19 cellular contexts compared by ENCODE assay signal in the genomic region with DNA sequence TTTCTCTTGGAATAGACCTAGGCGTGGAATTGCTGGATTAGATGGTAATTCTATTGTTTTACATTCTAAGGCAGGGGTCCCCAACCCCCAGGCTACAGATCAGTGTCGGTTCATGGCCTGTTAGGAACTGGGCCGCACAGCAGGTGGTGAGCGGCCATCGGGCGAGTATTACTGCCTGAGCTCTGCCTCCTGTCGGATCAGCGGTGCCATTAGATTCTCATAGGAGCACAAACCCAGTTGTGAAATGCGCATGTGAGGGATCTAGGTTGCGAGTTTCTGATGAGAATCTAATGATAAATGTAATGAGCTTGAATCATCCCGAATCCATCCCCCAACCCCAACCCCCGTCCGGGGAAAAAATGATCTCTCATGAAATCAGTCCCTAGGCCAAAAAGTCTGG. TPM values are rescaled to one million over a fixed set of nuclear protein-coding genes. Genes with fewer than 3 reads are reported as not detected.
DNase-seq lines count a peak whose midpoint lies in the region; ATAC-seq, FAIRE-seq and TF ChIP-seq lines count a peak whose summit lies in the region.
"Had no signal": no experiment of that assay in that cellular context is flagged by ENCODE, and none has a peak within 500 bp of the region (broad histone marks: within the 10 kb centered on the region; RNA-seq: fewer than 3 reads in every experiment).

No MANE protein-coding gene starts in this region.

- H3K4me1 ChIP-seq in Karpas-422 (ENCODE audit: low read length) (peaks cover 67% of the 10 kb centered on the region), GM12878 (ENCODE audit: control insufficient read depth, insufficient read depth, low read length) (peaks cover 55% of the 10 kb centered on the region), osteoblast (ENCODE audit: insufficient read depth, low read length) (peaks cover 27% of the 10 kb centered on the region)

- TF ChIP-seq RAD21 in GM12878 (IDR thresholded peaks at IDR 0.05; ENCODE audit: insufficient read depth, low read depth, low read length): no peak

- peaks cover 2% of the 10 kb centered on the region for H3K9me3 Mint-ChIP-seq in activated T-cell treated with anti-CD3 and anti-CD28 coated beads, Interleukin-2, amount 50 U/mL, for 24 hours
- H3K9me3 Mint-ChIP-seq: nephron progenitor cell had no signal

- intact Hi-C loops in GM12878 (cut with micrococcal nuclease; ENCODE audit: unreplicated experiment): no loop called here

- H3K36me3 ChIP-seq in Karpas-422 (ENCODE audit: insufficient read depth, low read length) (peaks cover 5% of the 10 kb centered on the region; the same call in 1 of the 2 replicates), GM12878 (ENCODE audit: control insufficient read depth in 2 of 2, insufficient read depth in 2 of 2, low read length in 1 of 2) (peaks cover 4 to 5% of the 10 kb centered on the region in 2 experiments), osteoblast (ENCODE audit: insufficient read depth, low read length) (peaks cover 4% of the 10 kb centered on the region)

- peaks cover 86% of the 10 kb centered on the region for H3K4me1 Mint-ChIP-seq in activated T-cell treated with anti-CD3 and anti-CD28 coated beads, Interleukin-2, amount 50 U/mL, for 24 hours (ENCODE audit: low read depth)
- H3K4me1 Mint-ChIP-seq: nephron progenitor cell had no signal

- WGBS in GM12878 (ENCODE audit: insufficient coverage, insufficient replicate concordance, low lambda C conversion rate, missing lambda C conversion rate): 95% methylated on average over 13 of the region's 13 CpGs

- TF ChIP-seq EP300 in GM12878 (IDR thresholded peaks at IDR 0.05; ENCODE audit: borderline replicate concordance in 1 of 2, control insufficient read depth in 1 of 2, low read depth in 2 of 2, low read length in 2 of 2): no peak

- SMC1A ChIA-PET in GM12878 (lab: Charles Lee; ENCODE audit: uncharacterized antibody, unreplicated experiment): interaction anchor here (1.5 to 20.8 kb wide), 7 partner anchors 13 to 38 kb away, joined by 6 to 604 read pairs (median 8); a partner anchor contains a TSS

- TF ChIP-seq POLR2A in GM12878 (IDR thresholded peaks at IDR 0.05; ENCODE audit: low read depth, low read length): no peak

- H3K9ac ChIP-seq in Karpas-422 (ENCODE audit: low read length) (no peak overlapping the region), GM12878 (ENCODE audit: control insufficient read depth, insufficient read depth, low read length) (no peak overlapping the region)
- H3K9ac ChIP-seq: KMS-11 had no signal

- CTCF ChIA-PET in GM12878 (lab: Yijun Ruan, JAX): interaction anchor here (1.1 to 4.8 kb wide), 7 partner anchors 8 to 47 kb away, joined by 4 to 21 read pairs (median 5); no protein-coding TSS in a partner anchor

- H3K79me2 ChIP-seq in Karpas-422 (ENCODE audit: low read length) (peaks cover 66% of the 10 kb centered on the region), GM12878 (ENCODE audit: control insufficient read depth, insufficient read depth, low read length) (peaks cover 47% of the 10 kb centered on the region), osteoblast (ENCODE audit: insufficient read depth, low read length) (peaks cover 65% of the 10 kb centered on the region)

- in situ Hi-C loops in GM12878 (cut with MboI): no loop called here

- H3K27me3 Mint-ChIP-seq in activated T-cell treated with anti-CD3 and anti-CD28 coated beads, Interleukin-2, amount 50 U/mL, for 24 hours: no peaks in the 10 kb centered on the region

- RAD21 ChIA-PET in GM12878 (lab: Charles Lee; ENCODE audit: unreplicated experiment): interaction anchor here (0.7 to 22.0 kb wide), 4 partner anchors 13 to 33 kb away, joined by 3 to 473 read pairs (median 20); a partner anchor contains a TSS

- no peaks in the 10 kb centered on the region for H4K20me1 ChIP-seq in Karpas-422 (ENCODE audit: insufficient read depth, low read depth, low read length)
- H4K20me1 ChIP-seq in GM12878 (ENCODE audit: control insufficient read depth, insufficient read depth): no peaks in the 10 kb centered on the region
- H4K20me1 ChIP-seq in osteoblast (ENCODE audit: insufficient read depth, low read length): no peaks in the 10 kb centered on the region

- no peak for FAIRE-seq in GM12878 (lab: Jason Lieb, UNC)
- FAIRE-seq: GM12892 had no signal

- no peaks in the 10 kb centered on the region for H3K9me2 ChIP-seq in Karpas-422 (replicated peaks; ENCODE audit: insufficient read depth, low read length)

- H3K36me3 Mint-ChIP-seq in activated T-cell treated with anti-CD3 and anti-CD28 coated beads, Interleukin-2, amount 50 U/mL, for 24 hours (ENCODE audit: low read depth): peaks cover 69% of the 10 kb centered on the region

- no peak overlapping the region for H3K4me3 ChIP-seq in Karpas-422 (ENCODE audit: low read length)
- H3K4me3 ChIP-seq in GM12878: no peak overlapping the region
- no peak overlapping the region for H3K4me3 ChIP-seq in osteoblast (ENCODE audit: insufficient read depth, low read length)
- H3K4me3 ChIP-seq: lung had no signal

- H2AFZ ChIP-seq in Karpas-422 (ENCODE audit: low read length): no peak overlapping the region
- H2AFZ ChIP-seq in GM12878 (ENCODE audit: control insufficient read depth, low read depth, low read length): no peak overlapping the region
- no peak overlapping the region for H2AFZ ChIP-seq in osteoblast (ENCODE audit: low read length)

- POLR2A ChIA-PET in GM12878 (lab: Charles Lee): interaction anchor here (1.2 to 6.6 kb wide), 6 partner anchors 17 to 46 kb away, joined by 4 to 40 read pairs (median 4); a partner anchor contains a TSS

- H3K27me3 ChIP-seq in Karpas-422 (ENCODE audit: low read length) (no peaks in the 10 kb centered on the region), GM12878 (replicated peaks in 1 of 2; ENCODE audit: control insufficient read depth in 2 of 2, insufficient read depth in 2 of 2, low read length in 1 of 2) (no peaks in the 10 kb centered on the region), osteoblast (ENCODE audit: insufficient read depth, low read length) (no peaks in the 10 kb centered on the region)

- BruUV-seq in GM12878 (replicated peaks; lab: Mats Ljungman, UMichigan): no TSS peak

- no peaks in the 10 kb centered on the region for H3K9me3 ChIP-seq in Karpas-422 (ENCODE audit: low read length)
- H3K9me3 ChIP-seq in GM12878 (replicated peaks; ENCODE audit: control insufficient read depth, insufficient read depth, low read length): no peaks in the 10 kb centered on the region
- H3K9me3 ChIP-seq in osteoblast (ENCODE audit: low read depth, low read length): no peaks in the 10 kb centered on the region

- TF ChIP-seq CTCF in GM12878 (IDR thresholded peaks at IDR 0.05 in 2 of 3, conservative IDR thresholded peaks at IDR 0.05 in 1 of 3; ENCODE audit: control insufficient read depth in 2 of 3, extremely low read depth in 1 of 3, insufficient read depth in 1 of 3, low read depth in 3 of 3, low read length in 3 of 3) (no peak), osteoblast (IDR thresholded peaks at IDR 0.05; ENCODE audit: extremely low read depth, low read depth, low read length) (no peak)

- peak overlapping the region; percentile 13 for H3K4me3 Mint-ChIP-seq in activated T-cell treated with anti-CD3 and anti-CD28 coated beads, Interleukin-2, amount 50 U/mL, for 24 hours
- H3K4me3 Mint-ChIP-seq: nephron progenitor cell had no signal

- ATAC-seq in GM12878: no peak
- ATAC-seq in GM21825 (IDR thresholded peaks at IDR 0.05; ENCODE audit: unreplicated experiment): no peak

- H3K4me2 ChIP-seq in Karpas-422 (ENCODE audit: low read depth, low read length, poor library complexity, severe bottlenecking): no peak overlapping the region
- no peak overlapping the region for H3K4me2 ChIP-seq in GM12878 (ENCODE audit: control insufficient read depth, insufficient read depth)
- no peak overlapping the region for H3K4me2 ChIP-seq in osteoblast (ENCODE audit: insufficient read depth, low read length)

- peak; percentile 26 for DNase-seq in activated T-cell treated with anti-CD3 and anti-CD28 coated beads, Interleukin-2, amount 50 U/mL, for 24 hours
- no peak for DNase-seq in activated T-cell treated with anti-CD3 and anti-CD28 coated beads, Interleukin-2, amount 50 U/mL, for 1 hour
- DNase-seq in Karpas-422: no peak
- no peak for DNase-seq in GM12878 (ENCODE audit: low read depth, low spot score)
- no peak for DNase-seq in osteoblast (ENCODE audit: insufficient read length, low spot score, missing footprints)
- DNase-seq in HCEC 1CT: no peak
- no peak for DNase-seq in LoVo (ENCODE audit: low spot score)
- DNase-seq: anterior cingulate cortex, COR-L47, NCI-H1417 treated with DMSO at 0.1 percent for 48 hours, NCI-H226, nephron progenitor cell, SHP77 treated with DMSO at 0.1 percent for 48 hours, substantia nigra had no signal

- H3K27ac ChIP-seq in Karpas-422 (ENCODE audit: low read length): peak overlapping the region; percentile 87
- H3K27ac ChIP-seq in GM12878 (ENCODE audit: control insufficient read depth, insufficient read depth): peak overlapping the region; percentile 67; the same call in 1 of the 2 replicates
- H3K27ac ChIP-seq in osteoblast (ENCODE audit: low read depth, low read length): peak overlapping the region; percentile 67
- H3K27ac ChIP-seq: HL-60, KMS-11 had no signal

- H3K27ac Mint-ChIP-seq in activated T-cell treated with anti-CD3 and anti-CD28 coated beads, Interleukin-2, amount 50 U/mL, for 24 hours: peak overlapping the region; percentile 90
- H3K27ac Mint-ChIP-seq: nephron progenitor cell had no signal

RNA-seq across cellular contexts. Expression of a gene that starts 23.0 kb away (rescaled TPM):
- total RNA-seq in Karpas-422 (2014; rRNA removed; shearing (Covaris generic); ENCODE audit: low replicate concordance): 103 and 116 TPM in 2 replicates
- 626 and 671 TPM in 2 replicates for total RNA-seq in GM12878 (2013; cell fraction: nucleolus; rRNA removed)
- total RNA-seq in GM12878 (2014; rRNA removed) (60.3 and 65.3 TPM in 2 replicates), GM12878 (2014; rRNA removed; fragmentation: Illumina TruSeq; extraction: Trizol) (49.2 and 54.3 TPM in 2 replicates), GM12878 (2021) (86.2 and 105 TPM in 2 replicates), osteoblast (52.1 and 57.2 TPM in 2 replicates)
- 26.2 TPM for polyA plus RNA-seq in GM12878 (2011; ENCODE audit: low read depth)
- polyA plus RNA-seq in GM12878 (2011; rRNA removed) (62.1 and 88.8 TPM in 2 replicates), GM12878 (2014; fragmentation: Illumina TruSeq; extraction: Trizol) (51.5 and 73.0 TPM in 2 replicates), GM12878 (2014; fragmentation: Nextera tagmentation; extraction: Ambion mirVana) (10 to 100 TPM; 13.1 to 14.2 TPM), GM12878 (2014; rRNA removed) (83.8 and 84.2 TPM in 2 replicates), GM12878 (2016; fragmentation: Nextera tagmentation; extraction: Ambion mirVana) (10 to 100 TPM; 43.7 to 49.1 TPM)
- polyA plus RNA-seq in GM12878 (2011; cell fraction: cytosol; rRNA removed): 73.8 and 102 TPM in 2 replicates
- polyA plus RNA-seq in GM12878 (2011; cell fraction: nucleus; rRNA removed): 528 TPM in 2 replicates
- 39.6 and 49.1 TPM in 2 replicates for polyA plus RNA-seq in GM12878 (2012)
- 197 and 272 TPM in 2 replicates for polyA minus RNA-seq in GM12878 (2011; rRNA and poly(A)+ RNA removed)
- 42.9 and 54.2 TPM in 2 replicates for polyA minus RNA-seq in GM12878 (2011; cell fraction: cytosol; rRNA and poly(A)+ RNA removed)
- 281 and 428 TPM in 2 replicates for polyA minus RNA-seq in GM12878 (2011; cell fraction: nucleus; rRNA and poly(A)+ RNA removed)

RNA-seq across cellular contexts. Expression of a gene that starts 50.6 kb away (rescaled TPM):
- 0.32 and 0.48 TPM in 2 replicates for total RNA-seq in Karpas-422 (2014; rRNA removed; shearing (Covaris generic); ENCODE audit: low replicate concordance)
- total RNA-seq in GM12878 (2013; cell fraction: nucleolus; rRNA removed): 2.0 and 2.9 TPM in 2 replicates
- total RNA-seq in GM12878 (2014; rRNA removed) (1.9 and 2.3 TPM in 2 replicates), GM12878 (2014; rRNA removed; fragmentation: Illumina TruSeq; extraction: Trizol) (1.2 and 1.3 TPM in 2 replicates), GM12878 (2021) (0.77 and 1.4 TPM in 2 replicates), osteoblast (not detected in 2 replicates)
- 0.92 TPM for polyA plus RNA-seq in GM12878 (2011; ENCODE audit: low read depth)
- polyA plus RNA-seq in GM12878 (2011; rRNA removed) (4.5 and 6.4 TPM in 2 replicates), GM12878 (2014; fragmentation: Illumina TruSeq; extraction: Trizol) (0.90 and 1.2 TPM in 2 replicates), GM12878 (2014; fragmentation: Nextera tagmentation; extraction: Ambion mirVana) (1 to 10 TPM; 2.4 to 2.9 TPM), GM12878 (2014; rRNA removed) (1.4 and 1.5 TPM in 2 replicates), GM12878 (2016; fragmentation: Nextera tagmentation; extraction: Ambion mirVana) (1 to 10 TPM; 2.3 to 2.9 TPM)
- polyA plus RNA-seq in GM12878 (2011; cell fraction: cytosol; rRNA removed): 4.8 and 5.3 TPM in 2 replicates
- 2.6 and 3.7 TPM in 2 replicates for polyA plus RNA-seq in GM12878 (2011; cell fraction: nucleus; rRNA removed)
- polyA plus RNA-seq in GM12878 (2012): 1.2 and 2.1 TPM in 2 replicates
- 3.1 and 3.4 TPM in 2 replicates for polyA minus RNA-seq in GM12878 (2011; rRNA and poly(A)+ RNA removed)
- 0.94 and 1.3 TPM in 2 replicates for polyA minus RNA-seq in GM12878 (2011; cell fraction: cytosol; rRNA and poly(A)+ RNA removed)
- 0.85 and 0.96 TPM in 2 replicates for polyA minus RNA-seq in GM12878 (2011; cell fraction: nucleus; rRNA and poly(A)+ RNA removed)
